24 cellular contexts compared by ENCODE assay signal in genomic region chr21:35083246-35083645, GRCh38. TPM values are rescaled to one million over a fixed set of nuclear protein-coding genes. Genes with fewer than 3 reads are reported as not detected.
DNase-seq lines count a peak whose midpoint lies in the region; ATAC-seq, FAIRE-seq and TF ChIP-seq lines count a peak whose summit lies in the region.
"Had no signal": no experiment of that assay in that cellular context is flagged by ENCODE, and none has a peak within 500 bp of the region (broad histone marks: within the 10 kb centered on the region; RNA-seq: fewer than 3 reads in every experiment).

No MANE protein-coding gene starts in this region.

- H2AK9ac ChIP-seq in IMR-90 (replicated peaks; ENCODE audit: low read depth, low read length, poor library complexity) = no peak overlapping the region

- peak overlapping the region; percentile 54 for H2BK20ac ChIP-seq in IMR-90 (ENCODE audit: low read depth, low read length)

- H3K27me3 ChIP-seq in IMR-90 (ENCODE audit: control insufficient read depth, insufficient read depth, low read length) (no peaks in the 10 kb centered on the region), astrocyte (ENCODE audit: insufficient read depth, low read length) (no peaks in the 10 kb centered on the region), Peyer's patch (no peaks in the 10 kb centered on the region)

- DNase-seq in IMR-90 (no peak), astrocyte (ENCODE audit: low read depth) (peak; percentile 81), myocyte (ENCODE audit: low read depth) (peak; percentile 49), Peyer's patch (no peak)
- DNase-seq in stimulated activated CD4-positive, alpha-beta T cell treated with anti-CD3 and anti-CD28 coated beads, Interleukin-4, amount 100 ng/mL, for 1 hour = no peak
- DNase-seq: 8988T; ACHN; AML-193; C1 segment of cervical spinal cord; Calu3; CD4-positive, alpha-beta memory T cell; COR-L47; DMS53; DMS79 treated with DMSO at 0.1 percent for 48 hours; GF-D8; GOT3; HFFc6 had no signal

- dilution Hi-C loops in IMR-90 (cut with HindIII; ENCODE audit: low sequenced_read_pairs, unreplicated experiment) = no loop called here

- intact Hi-C loops in IMR-90 (cut with micrococcal nuclease) = no loop called here

- H3K9me3 ChIP-seq in IMR-90 (ENCODE audit: control insufficient read depth, insufficient read depth, low read length) = peaks cover 7% of the 10 kb centered on the region
- H3K9me3 ChIP-seq in astrocyte (ENCODE audit: insufficient read depth, low read depth, low read length) = peaks cover 3% of the 10 kb centered on the region
- no peaks in the 10 kb centered on the region for H3K9me3 ChIP-seq in Peyer's patch
- H3K9me3 ChIP-seq: A549, HAP-1 had no signal

- H3K18ac ChIP-seq in IMR-90 (ENCODE audit: low read depth, low read length) = peak overlapping the region; percentile 89

- H2AK5ac ChIP-seq in IMR-90 (ENCODE audit: low read depth, low read length) = peak overlapping the region; percentile 74

- no peak for TF ChIP-seq RAD21 in IMR-90 (IDR thresholded peaks at IDR 0.05; ENCODE audit: low read length)

- in situ Hi-C loops in IMR-90 (cut with MboI; ENCODE audit: low sequenced_read_pairs) = no loop called here

- H2BK120ac ChIP-seq in IMR-90 (ENCODE audit: low read depth, low read length) = peak overlapping the region; percentile 65

- no peak for ATAC-seq in IMR-90 (ENCODE audit: low read depth)
- ATAC-seq in HG03280 (IDR thresholded peaks at IDR 0.05; ENCODE audit: unreplicated experiment) = no peak
- ATAC-seq: A549 had no signal

- peaks cover 32% of the 10 kb centered on the region for H3K4me1 Mint-ChIP-seq in astrocyte (ENCODE audit: low read depth, unreplicated experiment)

- peaks cover 11% of the 10 kb centered on the region for H3K9me3 Mint-ChIP-seq in astrocyte (ENCODE audit: unreplicated experiment)
- H3K9me3 Mint-ChIP-seq: CD4-positive, alpha-beta memory T cell had no signal

- CTCF ChIA-PET in IMR-90 (lab: Yijun Ruan, JAX) = no interaction called here

- H3K4me3 Mint-ChIP-seq in astrocyte (ENCODE audit: unreplicated experiment) = no peak overlapping the region
- H3K4me3 Mint-ChIP-seq: HFFc6 had no signal

- no peak overlapping the region for H3K9ac ChIP-seq in IMR-90 (ENCODE audit: low read depth, low read length)
- no peak overlapping the region for H3K9ac ChIP-seq in astrocyte (ENCODE audit: low read length)

- H3K27ac ChIP-seq in IMR-90 (ENCODE audit: insufficient read depth, low read length) (no peak overlapping the region), astrocyte (ENCODE audit: low read depth, low read length) (no peak overlapping the region), Peyer's patch (no peak overlapping the region)
- H3K27ac ChIP-seq: A549 had no signal

- no peaks in the 10 kb centered on the region for H4K20me1 ChIP-seq in IMR-90 (ENCODE audit: insufficient read depth, low read length)
- no peaks in the 10 kb centered on the region for H4K20me1 ChIP-seq in astrocyte (ENCODE audit: insufficient read depth, low read length)

- H3K4me2 ChIP-seq in IMR-90 (ENCODE audit: low read depth, low read length) (no peak overlapping the region), astrocyte (ENCODE audit: low read length) (no peak overlapping the region)
- H3K4me2 ChIP-seq: A549 had no signal

- peak overlapping the region; percentile 76 for H3K27ac Mint-ChIP-seq in astrocyte (ENCODE audit: unreplicated experiment)
- H3K27ac Mint-ChIP-seq: CD4-positive, alpha-beta memory T cell had no signal

- no peak overlapping the region for H3K4me3 ChIP-seq in IMR-90 (ENCODE audit: insufficient read depth, low read depth, low read length)
- H3K4me3 ChIP-seq in astrocyte (ENCODE audit: insufficient read depth, low read depth, low read length) = no peak overlapping the region
- H3K4me3 ChIP-seq in Peyer's patch = no peak overlapping the region
- H3K4me3 ChIP-seq: A549, HAP-1 had no signal

- H3K79me2 ChIP-seq in astrocyte (ENCODE audit: insufficient read depth, low read length) = no peaks in the 10 kb centered on the region

- 0 out of 2 replicates have a peak, but pooled peaks cover 4% of the 10 kb centered on the region for H3K9me1 ChIP-seq in IMR-90 (ENCODE audit: insufficient read depth, low read length)

- peak overlapping the region; percentile 81 for H4K91ac ChIP-seq in IMR-90 (ENCODE audit: insufficient read depth, low read depth, low read length)

- peak overlapping the region; percentile 75; the same call in 1 of the 2 replicates for H4K5ac ChIP-seq in IMR-90 (ENCODE audit: low read depth, low read length)

- peak overlapping the region; percentile 19 for H2BK5ac ChIP-seq in IMR-90 (ENCODE audit: low read depth, low read length, poor library complexity, severe bottlenecking)

- H3K36me3 ChIP-seq in IMR-90 (ENCODE audit: control insufficient read depth, insufficient read depth, low read length) (no peaks in the 10 kb centered on the region), astrocyte (ENCODE audit: insufficient read depth, low read length) (no peaks in the 10 kb centered on the region), Peyer's patch (no peaks in the 10 kb centered on the region)
- H3K36me3 ChIP-seq: HAP-1 had no signal

- H3K36me3 Mint-ChIP-seq in astrocyte (ENCODE audit: low read depth, unreplicated experiment) = peaks cover 6% of the 10 kb centered on the region
- H3K36me3 Mint-ChIP-seq: CD4-positive, alpha-beta memory T cell had no signal

- 100% methylated on average over 1 of the region's 3 CpGs; no CpG with 5 or more reads in 1 of the 2 experiments for WGBS in IMR-90 (ENCODE audit: extremely low coverage in 2 of 2, insufficient read length in 1 of 2), 2 experiments

- no TSS peak for BruUV-seq in IMR-90 (replicated peaks; lab: Mats Ljungman, UMichigan)

- H3K4me1 ChIP-seq in IMR-90 (ENCODE audit: control insufficient read depth, insufficient read depth, low read length) (peaks cover 9% of the 10 kb centered on the region), astrocyte (ENCODE audit: insufficient read depth, low read length) (peaks cover 22% of the 10 kb centered on the region), Peyer's patch (no peaks in the 10 kb centered on the region)
- H3K4me1 ChIP-seq: HAP-1 had no signal

- peak overlapping the region; percentile 75 for H3K4ac ChIP-seq in IMR-90 (ENCODE audit: low read depth, low read length)

- no peaks in the 10 kb centered on the region for H3K27me3 Mint-ChIP-seq in astrocyte (ENCODE audit: low read depth, unreplicated experiment)
- H3K27me3 Mint-ChIP-seq: CD4-positive, alpha-beta memory T cell had no signal

- POLR2A ChIA-PET in IMR-90 (lab: Charles Lee; ENCODE audit: unreplicated experiment) = no interaction called here

- peak overlapping the region; percentile 98; the same call in 2 of the 3 replicates for H2BK15ac ChIP-seq in IMR-90 (ENCODE audit: low read depth, low read length)

- no peaks in the 10 kb centered on the region for H3K79me1 ChIP-seq in IMR-90 (ENCODE audit: low read depth in 1 of 2, low read length in 2 of 2)

- H2AFZ ChIP-seq in IMR-90 (replicated peaks; ENCODE audit: low read length, poor library complexity) (no peak overlapping the region), astrocyte (ENCODE audit: low read depth, low read length) (no peak overlapping the region)

- TF ChIP-seq CTCF in IMR-90 (conservative IDR thresholded peaks at IDR 0.05; ENCODE audit: low read depth, low read length) = no peak
- TF ChIP-seq CTCF in astrocyte (IDR thresholded peaks at IDR 0.05; ENCODE audit: insufficient read depth, low read depth, low read length) = no peak
- no peak for TF ChIP-seq CTCF in Peyer's patch (IDR thresholded peaks at IDR 0.05)

- TF ChIP-seq POLR2A in IMR-90 (IDR thresholded peaks at IDR 0.05; ENCODE audit: low read depth, low read length) (no peak), Peyer's patch (IDR thresholded peaks at IDR 0.05) (no peak)

- H3K56ac ChIP-seq in IMR-90 (ENCODE audit: extremely low read depth, insufficient read depth, low read length) = no peak overlapping the region

- H3K14ac ChIP-seq in IMR-90 (replicated peaks; ENCODE audit: low read depth, low read length) = peak overlapping the region; percentile 58; the same call in 1 of the 2 replicates

- peak overlapping the region; percentile 39 to 44; a peak in 2 of 4 replicates for H4K8ac ChIP-seq in IMR-90 (ENCODE audit: low read depth in 2 of 2, low read length in 2 of 2)

- FAIRE-seq in astrocyte (lab: Jason Lieb, UNC) = no peak
- FAIRE-seq: A549, GM12891, GM18507, H54 had no signal

- H3K23ac ChIP-seq in IMR-90 (ENCODE audit: low read depth, low read length) = peak overlapping the region; percentile 26; the same call in 1 of the 2 replicates

TF ChIP-seq in IMR-90, 13 proteins besides CTCF, POLR2A, EP300 and RAD21:
- TF ChIP-seq BHLHE40 (IDR thresholded peaks at IDR 0.05; ENCODE audit: low read depth, low read length) (no peak), USF2 (IDR thresholded peaks at IDR 0.05; ENCODE audit: low read depth, low read length) (no peak), MAFK (IDR thresholded peaks at IDR 0.05; ENCODE audit: low read depth, low read length) (no peak), MAZ (IDR thresholded peaks at IDR 0.05; ENCODE audit: borderline replicate concordance, low read depth, low read length) (no peak), RFX5 (IDR thresholded peaks at IDR 0.05; ENCODE audit: low read depth, low read length) (no peak), FOS (IDR thresholded peaks at IDR 0.05; ENCODE audit: low read depth, low read length) (no peak), RCOR1 (IDR thresholded peaks at IDR 0.05; ENCODE audit: insufficient replicate concordance, low read length) (no peak), CEBPB (IDR thresholded peaks at IDR 0.05; ENCODE audit: low read depth, low read length) (no peak), SMC3 (IDR thresholded peaks at IDR 0.05; ENCODE audit: low read depth, low read length) (no peak), NFE2L2 (IDR thresholded peaks at IDR 0.05; ENCODE audit: low read depth, low read length) (no peak), MXI1 (IDR thresholded peaks at IDR 0.05; ENCODE audit: borderline replicate concordance, low read depth, low read length) (no peak), CHD1 (IDR thresholded peaks at IDR 0.05; ENCODE audit: low read depth, low read length) (no peak)

RNA-seq across cellular contexts. Expression of gene RUNX1, which starts 34.1 kb away (rescaled TPM):
- 16.7 and 56.5 TPM in 2 replicates for total RNA-seq in IMR-90 (2012; rRNA removed)
- 34.5 and 45.0 TPM in 2 replicates for polyA plus RNA-seq in IMR-90 (2012; rRNA removed)
- polyA plus RNA-seq in IMR-90 (2012; cell fraction: cytosol; rRNA removed) = 33.2 and 58.6 TPM in 2 replicates
- polyA plus RNA-seq in IMR-90 (2012; cell fraction: nucleus; rRNA removed; ENCODE audit: low replicate concordance) = 85.5 and 137 TPM in 2 replicates
- total RNA-seq in astrocyte = 84.6 and 94.1 TPM in 2 replicates
- total RNA-seq in myocyte = 166 and 221 TPM in 2 replicates
- polyA plus RNA-seq in myocyte (2012) = 81.3 TPM
- total RNA-seq in Peyer's patch = 10 to 100 TPM; 15.1 to 80.9 (median 24.1) TPM
- total RNA-seq: G401 had no signal

Comparison
In these comparisons a context has a peak if more than half of its experiments do, and no peak if none do; other contexts are left out.
1. DNase-seq: peak in astrocyte (single experiment) and myocyte (single experiment); none in IMR-90 (single experiment), stimulated activated CD4-positive, alpha-beta T cell treated with anti-CD3 and anti-CD28 coated beads, Interleukin-4, amount 100 ng/mL, for 1 hour (single experiment) and Peyer's patch (0 of 3).